8 cellular contexts compared by ENCODE assay signal in the genomic region with DNA sequence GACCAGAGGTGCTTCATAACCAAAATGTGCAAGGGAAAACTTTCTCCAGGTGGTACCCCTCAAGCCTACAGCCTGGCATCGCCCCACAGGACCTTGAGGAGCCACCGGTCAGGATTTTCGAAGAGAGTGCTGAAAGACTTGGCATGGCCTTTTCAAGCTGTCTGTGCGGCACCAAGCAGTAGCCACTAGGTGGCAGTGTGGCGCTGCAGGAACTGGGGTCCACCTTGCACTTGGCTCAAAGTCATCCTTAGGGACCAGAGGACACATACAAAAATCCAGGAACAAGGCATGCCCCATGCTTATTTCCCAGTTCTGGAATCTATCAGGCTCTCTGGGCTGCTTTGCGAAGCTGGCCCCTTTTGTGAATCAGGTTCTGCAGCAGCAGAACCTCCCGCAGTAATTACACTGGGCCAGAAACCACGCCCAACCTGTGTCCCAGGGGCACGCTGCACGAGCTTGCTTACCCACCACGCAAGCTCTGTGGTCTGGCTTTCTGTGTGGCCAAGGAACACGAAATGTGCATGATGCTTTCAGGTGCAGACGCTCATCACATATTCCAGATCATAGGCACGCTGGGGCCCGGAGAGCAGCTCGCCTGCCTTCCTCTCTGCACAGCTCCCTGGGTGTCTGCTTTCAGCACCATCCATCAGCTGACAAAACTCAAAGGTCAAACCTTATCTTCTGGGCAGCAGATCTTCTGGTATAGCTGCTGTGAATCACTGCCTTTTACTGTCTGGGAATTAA.
DNase-seq lines count a peak whose midpoint lies in the region; ATAC-seq, FAIRE-seq and TF ChIP-seq lines count a peak whose summit lies in the region.

No MANE protein-coding gene starts in this region.

- H3K4me1 Mint-ChIP-seq in astrocyte (ENCODE audit: low read depth, unreplicated experiment) = peaks cover 19% of the 10 kb centered on the region

- DNase-seq in EL (peak; percentile 80), H54 (ENCODE audit: insufficient read length, low spot score) (peak; percentile 71), NCI-H1694 treated with DMSO at 0.1 percent for 48 hours (lab: John Stamatoyannopoulos, UW) (peak; percentile 45), T-helper 9 cell (peak; percentile 68), astrocyte (ENCODE audit: low read depth) (peak; percentile 89), hepatocyte (ENCODE audit: low spot score) (peak; percentile 92), gastrocnemius medialis (peak; percentile 54 to 73)

- in situ Hi-C loops in gastrocnemius medialis (cut with MboI; ENCODE audit: low sequenced_read_pairs in 4 of 4) = loop anchor here in 2 of 4 donors (5.0 kb wide), 1 partner anchor 609 kb away; no protein-coding TSS in a partner anchor

- H3K36me3 ChIP-seq in astrocyte (ENCODE audit: insufficient read depth, low read length) = peaks cover 7% of the 10 kb centered on the region
- H3K36me3 ChIP-seq in hepatocyte (replicated peaks; ENCODE audit: insufficient read depth, low read depth) = no peaks in the 10 kb centered on the region
- no peaks in the 10 kb centered on the region for H3K36me3 ChIP-seq in gastrocnemius medialis

- H3K4me3 ChIP-seq in astrocyte (ENCODE audit: insufficient read depth, low read depth, low read length) (no peak overlapping the region), hepatocyte (no peak overlapping the region), gastrocnemius medialis (no peak overlapping the region)

- peaks cover 19% of the 10 kb centered on the region for H3K36me3 Mint-ChIP-seq in astrocyte (ENCODE audit: low read depth, unreplicated experiment)

- H3K4me2 ChIP-seq in astrocyte (ENCODE audit: low read length) (peak overlapping the region; percentile 19), hepatocyte (peak overlapping the region; percentile 61)

- H2AFZ ChIP-seq in astrocyte (ENCODE audit: low read depth, low read length) (no peak overlapping the region), hepatocyte (no peak overlapping the region)

- no peaks in the 10 kb centered on the region for H3K27me3 Mint-ChIP-seq in astrocyte (ENCODE audit: low read depth, unreplicated experiment)

- H3K27me3 ChIP-seq in astrocyte (ENCODE audit: insufficient read depth, low read length) (no peaks in the 10 kb centered on the region), hepatocyte (peaks cover 10% of the 10 kb centered on the region), gastrocnemius medialis (peaks cover 16 to 38% (median 18%) of the 10 kb centered on the region in 3 donors)

- H3K4me3 Mint-ChIP-seq in astrocyte (ENCODE audit: unreplicated experiment) = no peak overlapping the region

- ATAC-seq in gastrocnemius medialis (peak; percentile 80 to 95), HG03039 (IDR thresholded peaks at IDR 0.05; ENCODE audit: unreplicated experiment) (no peak)

- no peaks in the 10 kb centered on the region for H3K9me3 ChIP-seq in astrocyte (ENCODE audit: insufficient read depth, low read depth, low read length)
- H3K9me3 ChIP-seq in hepatocyte (ENCODE audit: low read depth) = no peaks in the 10 kb centered on the region
- H3K9me3 ChIP-seq in gastrocnemius medialis = no peaks in the 10 kb centered on the region

- H3K79me2 ChIP-seq in astrocyte (ENCODE audit: insufficient read depth, low read length) (no peaks in the 10 kb centered on the region), hepatocyte (no peaks in the 10 kb centered on the region)

- peak overlapping the region; percentile 6 for H3K9ac ChIP-seq in astrocyte (ENCODE audit: low read length)

- H3K9me2 ChIP-seq in hepatocyte (replicated peaks; ENCODE audit: insufficient read depth) = no peaks in the 10 kb centered on the region

- no peaks in the 10 kb centered on the region for H3K9me3 Mint-ChIP-seq in astrocyte (ENCODE audit: unreplicated experiment)

- intact Hi-C loops in gastrocnemius medialis (cut with DNase I; ENCODE audit: low total_unique reads) = loop anchor here (1.0 to 5.0 kb wide), 2 partner anchors 199 to 607 kb away; no protein-coding TSS in a partner anchor

- 28% methylated on average over 16 of the region's 16 CpGs for whole genome bisulfite sequencing in hepatocyte (ENCODE audit: low lambda C conversion rate, missing lambda C conversion rate)

- H3K27ac ChIP-seq in astrocyte (ENCODE audit: low read depth, low read length) (peak overlapping the region; percentile 32), hepatocyte (peak overlapping the region; percentile 19), gastrocnemius medialis (no peak overlapping the region)

- peak; percentile 98 for TF ChIP-seq CTCF in astrocyte (IDR thresholded peaks at IDR 0.05; ENCODE audit: insufficient read depth, low read depth, low read length)
- TF ChIP-seq CTCF in hepatocyte (IDR thresholded peaks at IDR 0.05; ENCODE audit: poor library complexity) = peak; percentile 98
- TF ChIP-seq CTCF in gastrocnemius medialis (IDR thresholded peaks at IDR 0.05 in 4 of 5, conservative IDR thresholded peaks at IDR 0.05 in 1 of 5) = peak; percentile 77 to 97 (median 88)

- H3K27ac Mint-ChIP-seq in astrocyte (ENCODE audit: unreplicated experiment) = peak overlapping the region; percentile 18

- TF ChIP-seq POLR2A in H54 (IDR thresholded peaks at IDR 0.05; ENCODE audit: low read depth, low read length) = no peak
- no peak for TF ChIP-seq POLR2A in gastrocnemius medialis (IDR thresholded peaks at IDR 0.05)

- H3K4me1 ChIP-seq in astrocyte (ENCODE audit: insufficient read depth, low read length) (peaks cover 38% of the 10 kb centered on the region), hepatocyte (ENCODE audit: insufficient read depth) (peaks cover 7% of the 10 kb centered on the region), gastrocnemius medialis (peaks cover 0 to 3% of the 10 kb centered on the region in 2 donors)

- FAIRE-seq in H54 (lab: Jason Lieb, UNC) = peak; percentile 41
- FAIRE-seq in astrocyte (lab: Jason Lieb, UNC) = peak; percentile 68

- H4K20me1 ChIP-seq in astrocyte (ENCODE audit: insufficient read depth, low read length) = peaks cover 15% of the 10 kb centered on the region
- H4K20me1 ChIP-seq in hepatocyte (ENCODE audit: insufficient read depth, poor library complexity, severe bottlenecking) = no peaks in the 10 kb centered on the region

Comparison
In these comparisons a context has a peak if more than half of its experiments do, and no peak if none do; other contexts are left out.
1. H3K27ac ChIP-seq: peak in astrocyte (single experiment) and hepatocyte (single experiment); none in gastrocnemius medialis (0 of 4).
2. Peak in every context shown above with its lines, with median percentiles within 50 percentile points of each other: DNase-seq and CTCF ChIP-seq.